Comparison of ENCODE assay signal across 21 cellular contexts in genomic region chr7:66728571-66728970, GRCh38.
"Had no signal": no experiment of that assay in that cellular context is flagged by ENCODE, and none has a peak within 500 bp of the region (broad histone marks: within the 10 kb centered on the region; RNA-seq: fewer than 3 reads in every experiment).

No MANE protein-coding gene starts in this region.

- H3K4me3 ChIP-seq: left lung, thoracic aorta had no signal

- H3K4me1 ChIP-seq: left lung had no signal

- DNase-seq: activated CD4-positive, alpha-beta T cell treated with anti-CD3 and anti-CD28 coated beads, Interleukin-2, amount 50 U/mL, for 1 hour; activated CD4-positive, CD25-positive, alpha-beta regulatory T cell treated with anti-CD3 and anti-CD28 coated beads, Interleukin-2, amount 50 U/mL, for 72 hours; activated CD8-positive, alpha-beta memory T cell treated with anti-CD3 and anti-CD28 coated beads, Interleukin-2, amount 50 U/mL, for 48 hours; activated naive CD4-positive, alpha-beta T cell treated with Interleukin-2 at 50 U/mL for 16 hours; activated T-cell treated with anti-CD3 and anti-CD28 coated beads, Interleukin-2, amount 50 U/mL, for 4 hours; anterior cingulate cortex; effector CD4-positive, alpha-beta T cell; foreskin melanocyte; kidney glomerular epithelial cell; left lung; naive thymus-derived CD8-positive, alpha-beta T cell; retina; stimulated activated CD4-positive, alpha-beta T cell treated with anti-CD3 and anti-CD28 coated beads, Interleukin-2, amount 100 ng/mL, for 48 hours; stimulated activated CD8-positive, alpha-beta memory T cell treated with anti-CD3 and anti-CD28 coated beads, Interleukin-4, amount 100 ng/mL, for 48 hours; stimulated activated naive CD4-positive, alpha-beta T cell treated with Interleukin-2 at 50 U/mL for 16 hours; WERI-Rb-1 had no signal

- H3K4me3 Mint-ChIP-seq: activated T-cell treated with anti-CD3 and anti-CD28 coated beads, Interleukin-2, amount 50 U/mL, for 4 hours; brain; mesothelial cell of epicardium had no signal

- H3K27me3 Mint-ChIP-seq: naive thymus-derived CD8-positive, alpha-beta T cell; progenitor cell of endocrine pancreas had no signal

- H3K27ac Mint-ChIP-seq: brain, mesothelial cell of epicardium, progenitor cell of endocrine pancreas had no signal

- H3K36me3 ChIP-seq: WERI-Rb-1 had no signal

- H3K27me3 ChIP-seq: left lung had no signal

- H3K4me1 Mint-ChIP-seq: brain, mesothelial cell of epicardium had no signal

- FAIRE-seq: endometrium had no signal

- H3K27ac ChIP-seq: left lung, thoracic aorta, WERI-Rb-1 had no signal

- ATAC-seq: activated T-cell treated with anti-CD3 and anti-CD28 coated beads, Interleukin-2, amount 50 U/mL, for 4 hours; left lung; naive thymus-derived CD8-positive, alpha-beta T cell had no signal
